ENCODE assay signal across 3 cellular contexts in genomic region chr14:76617440-76617839, GRCh38.
"Had no signal": no experiment of that assay in that cellular context is flagged by ENCODE, and none has a peak within 500 bp of the region (broad histone marks: within the 10 kb centered on the region; RNA-seq: fewer than 3 reads in every experiment).

No MANE protein-coding gene starts in this region.

- ATAC-seq: GM12878 had no signal

- DNase-seq: GDM1, GF-D8 had no signal

- H3K4me3 ChIP-seq: GM12878 had no signal
